ENCODE assay signal across 1 cellular context in the genomic region with DNA sequence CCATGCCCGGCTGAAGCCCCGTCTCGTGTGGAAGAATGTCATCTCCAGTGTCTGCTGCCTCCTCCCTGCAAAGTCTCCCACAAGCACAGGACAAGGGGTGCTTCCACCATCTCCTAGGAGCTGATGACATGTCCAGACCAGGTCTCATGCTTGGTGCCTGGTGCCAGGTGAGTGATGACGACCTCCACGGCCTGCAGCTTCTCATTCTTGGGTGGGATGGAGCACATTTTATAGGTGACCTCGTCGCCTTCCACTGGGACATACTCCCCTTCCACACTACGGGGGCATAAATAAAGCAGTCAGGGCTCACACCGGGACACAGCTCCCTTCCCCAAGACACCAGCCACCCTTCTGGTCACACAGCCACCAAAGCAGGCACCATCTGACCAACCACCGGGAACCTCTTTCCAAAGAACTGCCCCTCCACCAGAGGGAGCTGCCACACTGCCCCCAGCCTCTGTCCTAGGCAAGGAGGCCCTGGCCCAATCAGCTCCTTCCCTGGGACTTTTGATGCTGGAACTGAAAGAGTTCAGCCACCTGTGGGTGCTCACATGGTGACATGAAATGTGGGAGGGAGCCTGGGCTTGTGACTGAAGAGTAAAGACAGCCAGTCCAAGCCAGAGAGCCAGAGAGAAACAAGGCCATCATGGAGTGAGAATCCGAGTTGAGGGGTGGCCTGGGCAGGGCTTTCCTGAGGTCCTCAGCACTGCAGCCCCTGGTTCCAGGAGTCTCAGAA.
A peak's percentile ranks its signal among the peaks of the same experiment; 100 is the strongest.
TF ChIP-seq lines count a peak whose summit lies in the region.

No MANE protein-coding gene starts in this region.

TF ChIP-seq in K562, 482 proteins besides CTCF, POLR2A, EP300 and RAD21:
- TF ChIP-seq ZNF561 (CRISPR knock-in tag; conservative IDR thresholded peaks at IDR 0.05) (no peak), SMC3 (conservative IDR thresholded peaks at IDR 0.05; ENCODE audit: insufficient read depth, low read depth, low read length) (0 out of 2 replicates have a peak, but pooled peaks have one; percentile 8), MTA3 (IDR thresholded peaks at IDR 0.05; ENCODE audit: borderline replicate concordance) (peak; percentile 60; the same call in 1 of the 2 replicates), MEIS2 (IDR thresholded peaks at IDR 0.05; ENCODE audit: partially characterized antibody) (peak; percentile 30), MYNN (IDR thresholded peaks at IDR 0.05) (no peak), MYNN (CRISPR knock-in tag; IDR thresholded peaks at IDR 0.05) (no peak), POLR2G (IDR thresholded peaks at IDR 0.05; ENCODE audit: low read depth, low read length) (peak; percentile 55), CC2D1A (IDR thresholded peaks at IDR 0.05) (0 out of 2 replicates have a peak, but pooled peaks have one; percentile 12)
- TF ChIP-seq, protein P1, sequence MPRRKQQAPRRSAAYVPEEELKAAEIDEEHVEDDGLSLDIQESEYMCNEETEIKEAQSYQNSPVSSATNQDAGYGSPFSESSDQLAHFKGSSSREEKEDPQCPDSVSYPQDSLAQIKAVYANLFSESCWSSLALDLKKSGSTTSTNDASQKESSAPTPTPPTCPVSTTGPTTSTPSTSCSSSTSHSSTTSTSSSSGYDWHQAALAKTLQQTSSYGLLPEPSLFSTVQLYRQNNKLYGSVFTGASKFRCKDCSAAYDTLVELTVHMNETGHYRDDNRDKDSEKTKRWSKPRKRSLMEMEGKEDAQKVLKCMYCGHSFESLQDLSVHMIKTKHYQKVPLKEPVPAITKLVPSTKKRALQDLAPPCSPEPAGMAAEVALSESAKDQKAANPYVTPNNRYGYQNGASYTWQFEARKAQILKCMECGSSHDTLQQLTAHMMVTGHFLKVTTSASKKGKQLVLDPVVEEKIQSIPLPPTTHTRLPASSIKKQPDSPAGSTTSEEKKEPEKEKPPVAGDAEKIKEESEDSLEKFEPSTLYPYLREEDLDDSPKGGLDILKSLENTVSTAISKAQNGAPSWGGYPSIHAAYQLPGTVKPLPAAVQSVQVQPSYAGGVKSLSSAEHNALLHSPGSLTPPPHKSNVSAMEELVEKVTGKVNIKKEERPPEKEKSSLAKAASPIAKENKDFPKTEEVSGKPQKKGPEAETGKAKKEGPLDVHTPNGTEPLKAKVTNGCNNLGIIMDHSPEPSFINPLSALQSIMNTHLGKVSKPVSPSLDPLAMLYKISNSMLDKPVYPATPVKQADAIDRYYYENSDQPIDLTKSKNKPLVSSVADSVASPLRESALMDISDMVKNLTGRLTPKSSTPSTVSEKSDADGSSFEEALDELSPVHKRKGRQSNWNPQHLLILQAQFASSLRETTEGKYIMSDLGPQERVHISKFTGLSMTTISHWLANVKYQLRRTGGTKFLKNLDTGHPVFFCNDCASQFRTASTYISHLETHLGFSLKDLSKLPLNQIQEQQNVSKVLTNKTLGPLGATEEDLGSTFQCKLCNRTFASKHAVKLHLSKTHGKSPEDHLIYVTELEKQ (CRISPR knock-in tag; IDR thresholded peaks at IDR 0.05) = no peak
